Comparison of ENCODE assay signal across 7 cellular contexts in the genomic region with DNA sequence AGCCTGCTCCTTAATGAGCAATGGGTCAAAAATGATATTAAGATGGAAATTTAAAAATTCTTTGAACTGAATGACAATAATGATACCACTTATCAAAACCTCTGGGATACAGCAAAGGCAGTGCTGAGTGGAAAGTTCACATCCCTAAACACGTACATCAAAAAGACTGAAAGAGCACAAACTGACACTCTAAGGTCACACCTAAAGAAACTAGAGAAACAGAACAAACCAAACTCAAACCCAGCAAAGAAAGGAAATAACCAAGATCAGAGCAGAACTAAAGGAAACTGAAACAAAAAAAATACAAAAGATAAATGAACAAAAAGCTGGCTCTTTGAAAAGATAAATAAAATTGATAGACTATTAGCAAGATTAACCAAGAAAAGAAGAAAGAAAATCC.
A peak's percentile ranks its signal among the peaks of the same experiment; 100 is the strongest.
DNase-seq lines count a peak whose midpoint lies in the region; ATAC-seq and TF ChIP-seq lines count a peak whose summit lies in the region.
"Not testable (repeated sequence)": the region's sequence is repeated elsewhere in the genome, so short reads cannot be mapped to it uniquely, and the experiment has no call there.

No MANE protein-coding gene starts in this region.

- peaks cover 43% of the 10 kb centered on the region for H3K4me1 ChIP-seq in CD4-positive, CD25-positive, alpha-beta regulatory T cell (ENCODE audit: control insufficient read depth, insufficient read depth, low read length, poor library complexity, severe bottlenecking)
- H3K4me1 ChIP-seq in MM.1S (ENCODE audit: low read length), result not testable (repeated sequence)

- peaks cover 39 to 71% (median 51%) of the 10 kb centered on the region in 4 donors for H3K4me1 Mint-ChIP-seq in CD4-positive, CD25-positive, alpha-beta regulatory T cell
- H3K4me1 Mint-ChIP-seq in activated CD4-positive, alpha-beta T cell treated with anti-CD3 and anti-CD28 coated beads, Interleukin-2, amount 10 ng/mL, durations not matched to agents 24 days and 14 days, result peaks cover 56% of the 10 kb centered on the region
- peaks cover 57% of the 10 kb centered on the region for H3K4me1 Mint-ChIP-seq in activated T-cell treated with anti-CD3 and anti-CD28 coated beads, Interleukin-2, amount 50 U/mL, for 24 hours (ENCODE audit: low read depth)
- H3K4me1 Mint-ChIP-seq in activated naive CD4-positive, alpha-beta T cell treated with anti-CD3 and anti-CD28 coated beads, Interleukin-2, amount 10 ng/mL, durations not matched to agents 7 days and 5 days, result peaks cover 69% of the 10 kb centered on the region
- peaks cover 50 to 52% of the 10 kb centered on the region in 2 donors for H3K4me1 Mint-ChIP-seq in natural killer cell treated with Interleukin-12 subunit alpha and Interleukin-12 subunit beta and Interleukin-15 and Interleukin-18, amount 100 ng/mL, for 72 hours (ENCODE audit: low read depth in 2 of 2)

- not testable (repeated sequence) for H3K27me3 ChIP-seq in CD4-positive, CD25-positive, alpha-beta regulatory T cell (ENCODE audit: control insufficient read depth, insufficient read depth, low read length); MM.1S (replicated peaks; ENCODE audit: insufficient read depth, low read length)

- peak overlapping the region; percentile 58 for H3K27ac ChIP-seq in CD4-positive, CD25-positive, alpha-beta regulatory T cell (ENCODE audit: insufficient read depth, low read length, poor library complexity, severe bottlenecking)
- not testable (repeated sequence) for H3K27ac ChIP-seq in MM.1S (ENCODE audit: low read length)

- peak overlapping the region; percentile 16 to 86 (median 71) for H3K4me3 Mint-ChIP-seq in CD4-positive, CD25-positive, alpha-beta regulatory T cell
- H3K4me3 Mint-ChIP-seq in activated CD4-positive, alpha-beta T cell treated with anti-CD3 and anti-CD28 coated beads, Interleukin-2, amount 10 ng/mL, durations not matched to agents 24 days and 14 days, result peak overlapping the region; percentile 32
- peak overlapping the region; percentile 30 for H3K4me3 Mint-ChIP-seq in activated T-cell treated with anti-CD3 and anti-CD28 coated beads, Interleukin-2, amount 50 U/mL, for 24 hours
- peak overlapping the region; percentile 35 for H3K4me3 Mint-ChIP-seq in activated naive CD4-positive, alpha-beta T cell treated with anti-CD3 and anti-CD28 coated beads, Interleukin-2, amount 10 ng/mL, durations not matched to agents 7 days and 5 days
- peak overlapping the region; percentile 47 for H3K4me3 Mint-ChIP-seq in natural killer cell treated with Interleukin-12 subunit alpha and Interleukin-12 subunit beta and Interleukin-15 and Interleukin-18, amount 100 ng/mL, for 72 hours

- H3K27me3 Mint-ChIP-seq in CD4-positive, CD25-positive, alpha-beta regulatory T cell; activated CD4-positive, alpha-beta T cell treated with anti-CD3 and anti-CD28 coated beads, Interleukin-2, amount 10 ng/mL, durations not matched to agents 24 days and 14 days; activated T-cell treated with anti-CD3 and anti-CD28 coated beads, Interleukin-2, amount 50 U/mL, for 24 hours; activated naive CD4-positive, alpha-beta T cell treated with anti-CD3 and anti-CD28 coated beads, Interleukin-2, amount 10 ng/mL, durations not matched to agents 7 days and 5 days; natural killer cell treated with Interleukin-12 subunit alpha and Interleukin-12 subunit beta and Interleukin-15 and Interleukin-18, amount 100 ng/mL, for 72 hours: not testable (repeated sequence)

- H3K9ac ChIP-seq in MM.1S (ENCODE audit: low read length), result not testable (repeated sequence)

- CTCF ChIA-PET in activated naive CD4-positive, alpha-beta T cell treated with anti-CD3 and anti-CD28 coated beads, Interleukin-2, amount 10 ng/mL, durations not matched to agents 7 days and 5 days (lab: Charles Lee), result interaction anchor here (0.9 kb wide), 1 partner anchor 9 kb away, joined by 3 read pairs; no protein-coding TSS in a partner anchor

- peak overlapping the region; percentile 79 for H3K4me3 ChIP-seq in CD4-positive, CD25-positive, alpha-beta regulatory T cell (ENCODE audit: low read depth, low read length)
- not testable (repeated sequence) for H3K4me3 ChIP-seq in MM.1S (ENCODE audit: low read length)

- DNase-seq in CD4-positive, CD25-positive, alpha-beta regulatory T cell, result peak in 2 of 3 donors; percentile 25 to 72
- peak; percentile 10 for DNase-seq in MM.1S
- peak; percentile 69 for DNase-seq in activated CD4-positive, alpha-beta T cell treated with anti-CD3 and anti-CD28 coated beads, Interleukin-2, amount 10 ng/mL, durations not matched to agents 24 days and 14 days
- DNase-seq in activated T-cell treated with anti-CD3 and anti-CD28 coated beads, Interleukin-2, amount 50 U/mL, for 24 hours; activated naive CD4-positive, alpha-beta T cell treated with anti-CD3 and anti-CD28 coated beads, Interleukin-2, amount 10 ng/mL, durations not matched to agents 7 days and 5 days; natural killer cell treated with Interleukin-12 subunit alpha and Interleukin-12 subunit beta and Interleukin-15 and Interleukin-18, amount 100 ng/mL, for 72 hours (ENCODE audit: low spot score): not testable (repeated sequence)
- peak; percentile 9 for DNase-seq in central memory CD4-positive, alpha-beta T cell

- peaks cover 11% of the 10 kb centered on the region for H3K36me3 Mint-ChIP-seq in CD4-positive, CD25-positive, alpha-beta regulatory T cell
- not testable (repeated sequence) for H3K36me3 Mint-ChIP-seq in activated CD4-positive, alpha-beta T cell treated with anti-CD3 and anti-CD28 coated beads, Interleukin-2, amount 10 ng/mL, durations not matched to agents 24 days and 14 days (ENCODE audit: low read depth); activated T-cell treated with anti-CD3 and anti-CD28 coated beads, Interleukin-2, amount 50 U/mL, for 24 hours (ENCODE audit: low read depth); natural killer cell treated with Interleukin-12 subunit alpha and Interleukin-12 subunit beta and Interleukin-15 and Interleukin-18, amount 100 ng/mL, for 72 hours
- peaks cover 38% of the 10 kb centered on the region for H3K36me3 Mint-ChIP-seq in activated naive CD4-positive, alpha-beta T cell treated with anti-CD3 and anti-CD28 coated beads, Interleukin-2, amount 10 ng/mL, durations not matched to agents 7 days and 5 days

- intact Hi-C loops in activated CD4-positive, alpha-beta T cell treated with anti-CD3 and anti-CD28 coated beads, Interleukin-2, amount 10 ng/mL, durations not matched to agents 24 days and 14 days (cut with micrococcal nuclease), result loop anchor here (2.0 to 10.0 kb wide), 2 partner anchors 47 to 1877 kb away; a partner anchor contains a TSS

- not testable (repeated sequence) for H3K79me2 ChIP-seq in MM.1S (ENCODE audit: low read length)

- not testable (repeated sequence) for H2AFZ ChIP-seq in MM.1S (ENCODE audit: low read length)

- H3K9me2 ChIP-seq in MM.1S (replicated peaks; ENCODE audit: insufficient read depth, low read length), result not testable (repeated sequence)

- H3K27ac Mint-ChIP-seq in CD4-positive, CD25-positive, alpha-beta regulatory T cell, result peak overlapping the region; percentile 50 to 58 (median 57)
- peak overlapping the region; percentile 76 for H3K27ac Mint-ChIP-seq in activated CD4-positive, alpha-beta T cell treated with anti-CD3 and anti-CD28 coated beads, Interleukin-2, amount 10 ng/mL, durations not matched to agents 24 days and 14 days
- peak overlapping the region; percentile 78 for H3K27ac Mint-ChIP-seq in activated T-cell treated with anti-CD3 and anti-CD28 coated beads, Interleukin-2, amount 50 U/mL, for 24 hours
- H3K27ac Mint-ChIP-seq in activated naive CD4-positive, alpha-beta T cell treated with anti-CD3 and anti-CD28 coated beads, Interleukin-2, amount 10 ng/mL, durations not matched to agents 7 days and 5 days, result peak overlapping the region; percentile 95
- H3K27ac Mint-ChIP-seq in natural killer cell treated with Interleukin-12 subunit alpha and Interleukin-12 subunit beta and Interleukin-15 and Interleukin-18, amount 100 ng/mL, for 72 hours, result peak overlapping the region; percentile 79 to 87

- H4K20me1 ChIP-seq in MM.1S (ENCODE audit: insufficient read depth, low read length), result not testable (repeated sequence)

- not testable (repeated sequence) for H3K9me3 Mint-ChIP-seq in CD4-positive, CD25-positive, alpha-beta regulatory T cell; activated CD4-positive, alpha-beta T cell treated with anti-CD3 and anti-CD28 coated beads, Interleukin-2, amount 10 ng/mL, durations not matched to agents 24 days and 14 days; activated T-cell treated with anti-CD3 and anti-CD28 coated beads, Interleukin-2, amount 50 U/mL, for 24 hours; natural killer cell treated with Interleukin-12 subunit alpha and Interleukin-12 subunit beta and Interleukin-15 and Interleukin-18, amount 100 ng/mL, for 72 hours
- H3K9me3 Mint-ChIP-seq in activated naive CD4-positive, alpha-beta T cell treated with anti-CD3 and anti-CD28 coated beads, Interleukin-2, amount 10 ng/mL, durations not matched to agents 7 days and 5 days, result peaks cover 20% of the 10 kb centered on the region

- H3K9me3 ChIP-seq in CD4-positive, CD25-positive, alpha-beta regulatory T cell (ENCODE audit: control insufficient read depth in 2 of 2, low read length in 2 of 2); MM.1S (replicated peaks; ENCODE audit: insufficient read depth, low read length): not testable (repeated sequence)

- H3K36me3 ChIP-seq in CD4-positive, CD25-positive, alpha-beta regulatory T cell (ENCODE audit: control insufficient read depth, insufficient read depth, low read length); MM.1S (replicated peaks; ENCODE audit: insufficient read depth, low read length): not testable (repeated sequence)

- not testable (repeated sequence) for ATAC-seq in CD4-positive, CD25-positive, alpha-beta regulatory T cell (ENCODE audit: low read depth in 2 of 2); natural killer cell treated with Interleukin-12 subunit alpha and Interleukin-12 subunit beta and Interleukin-15 and Interleukin-18, amount 100 ng/mL, for 72 hours

- H3K4me2 ChIP-seq in MM.1S (ENCODE audit: low read depth, low read length), result not testable (repeated sequence)

- not testable (repeated sequence) for TF ChIP-seq CTCF in MM.1S (IDR thresholded peaks at IDR 0.05; ENCODE audit: low read length)

- H3F3A ChIP-seq in MM.1S (ENCODE audit: insufficient read depth, low read length), result not testable (repeated sequence)
